ENCODE assay signal across 20 cellular contexts in the genomic region with DNA sequence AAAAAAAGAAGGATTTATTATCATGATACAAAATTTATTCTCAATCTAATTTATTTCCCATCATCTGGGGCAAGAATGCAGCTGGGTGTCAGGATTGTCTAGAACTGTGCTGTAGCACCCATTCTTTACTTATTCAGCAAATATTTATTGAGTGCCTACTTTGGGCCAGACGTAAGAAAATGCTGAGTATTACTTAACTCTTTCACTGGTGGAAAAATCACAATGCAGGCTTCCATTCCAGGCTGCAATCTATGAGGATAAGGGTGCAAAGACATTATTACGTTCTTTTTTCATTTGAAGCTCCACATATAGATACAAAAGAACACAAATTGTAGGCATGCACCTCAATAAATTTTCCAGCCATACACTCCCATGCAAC.
"Had no signal": no experiment of that assay in that cellular context is flagged by ENCODE, and none has a peak within 500 bp of the region (broad histone marks: within the 10 kb centered on the region; RNA-seq: fewer than 3 reads in every experiment).

No MANE protein-coding gene starts in this region.

- H3K27ac ChIP-seq: hepatocyte, left ventricle myocardium inferior, ovary, sigmoid colon, spleen, suprapubic skin, thoracic aorta, tibial nerve, uterus had no signal

- H3K4me3 ChIP-seq: hepatocyte, left ventricle myocardium inferior, lung, mucosa of descending colon, ovary, sigmoid colon, spleen, suprapubic skin, thoracic aorta, tibial nerve, uterus had no signal

- H3K79me2 ChIP-seq: hepatocyte had no signal

- FAIRE-seq: small intestine had no signal

- H3K4me2 ChIP-seq: hepatocyte had no signal

- H3K4me1 ChIP-seq: left ventricle myocardium inferior, spleen, uterus had no signal

- DNase-seq: islet precursor cell; left ventricle myocardium inferior; midbrain; mucosa of descending colon; naive thymus-derived CD4-positive, alpha-beta T cell; ovary; right cardiac atrium; sigmoid colon; small intestine; spleen; stimulated activated CD4-positive, alpha-beta T cell treated with anti-CD3 and anti-CD28 coated beads, Interleukin-4, amount 100 ng/mL, for 24 hours; stimulated activated naive CD4-positive, alpha-beta T cell; uterus had no signal

- H3K27me3 ChIP-seq: hepatocyte, ovary, sigmoid colon, suprapubic skin, tibial nerve, uterus had no signal

- H3K36me3 ChIP-seq: left ventricle myocardium inferior, ovary, sigmoid colon, spleen, suprapubic skin, thoracic aorta, tibial nerve, uterus had no signal

- H3K9me3 ChIP-seq: left ventricle myocardium inferior, mucosa of descending colon, ovary, sigmoid colon, spleen, suprapubic skin, thoracic aorta, tibial nerve, uterus had no signal

- ATAC-seq: naive thymus-derived CD4-positive, alpha-beta T cell; natural killer cell treated with Interleukin-12 subunit alpha and Interleukin-12 subunit beta and Interleukin-15 and Interleukin-18, amount 100 ng/mL, for 72 hours; right cardiac atrium; stimulated activated effector memory CD8-positive, alpha-beta T cell treated with anti-CD3 and anti-CD28 coated beads, Interleukin-12 subunit alpha, Interleukin-12 subunit beta, amount 100 ng/mL, for 72 hours had no signal

- H2AFZ ChIP-seq: hepatocyte had no signal
